ENCODE assay signal across 8 cellular contexts in genomic region chr14:61528591-61529021, GRCh38.
DNase-seq lines count a peak whose midpoint lies in the region; ATAC-seq and TF ChIP-seq lines count a peak whose summit lies in the region.
"Had no signal": no experiment of that assay in that cellular context is flagged by ENCODE, and none has a peak within 500 bp of the region (broad histone marks: within the 10 kb centered on the region; RNA-seq: fewer than 3 reads in every experiment).

No MANE protein-coding gene starts in this region.

- H3K27ac ChIP-seq in RWPE1 = peak overlapping the region; percentile 73
- no peak overlapping the region for H3K27ac ChIP-seq in Peyer's patch

- intact Hi-C loops in lower leg skin (cut with DNase I; ENCODE audit: low total_unique reads) = no loop called here

- DNase-seq in EH (ENCODE audit: low read depth) (peak; percentile 96), RWPE1 (ENCODE audit: low spot score) (no peak), renal cortical epithelial cell (ENCODE audit: low read depth) (peak; percentile 77), Peyer's patch (no peak), lower leg skin (ENCODE audit: low spot score in 2 of 2) (no peak)
- peak; percentile 4 for DNase-seq in central memory CD4-positive, alpha-beta T cell
- DNase-seq: NCI-H1417 treated with DMSO at 0.1 percent for 48 hours had no signal

- no peaks in the 10 kb centered on the region for H3K9me3 ChIP-seq in Peyer's patch

- no peaks in the 10 kb centered on the region for H3K36me3 ChIP-seq in Peyer's patch

- no peak for TF ChIP-seq CTCF in RWPE1 (conservative IDR thresholded peaks at IDR 0.05; ENCODE audit: low read depth)
- TF ChIP-seq CTCF in Peyer's patch (IDR thresholded peaks at IDR 0.05) = no peak
- TF ChIP-seq CTCF in lower leg skin (IDR thresholded peaks at IDR 0.05) = no peak

- H3K4me3 ChIP-seq in Peyer's patch (no peak overlapping the region), lower leg skin (ENCODE audit: low read depth, poor library complexity, severe bottlenecking) (no peak overlapping the region)

- CTCF ChIA-PET in RWPE1 (lab: Yijun Ruan, JAX) = interaction anchor here (0.6 to 0.8 kb wide), 3 partner anchors 16 to 309 kb away, joined by 3 to 4 read pairs (median 3); no protein-coding TSS in a partner anchor

- 66 to 70% methylated on average over 9 of the region's 9 CpGs for WGBS in lower leg skin, 2 donors

- TF ChIP-seq POLR2A in Peyer's patch (IDR thresholded peaks at IDR 0.05) (no peak), lower leg skin (IDR thresholded peaks at IDR 0.05) (no peak)

- H3K4me1 ChIP-seq in Peyer's patch = peaks cover 0 to 68% (median 14%) of the 10 kb centered on the region in 4 donors

- no peak for ATAC-seq in HG03520 (IDR thresholded peaks at IDR 0.05; ENCODE audit: unreplicated experiment)

- POLR2A ChIA-PET in RWPE1 (lab: Yijun Ruan, JAX; ENCODE audit: low non-redundant PET) = no interaction called here

- no peaks in the 10 kb centered on the region for H3K27me3 ChIP-seq in Peyer's patch

Comparison
In these comparisons a context has a peak if more than half of its experiments do, and no peak if none do; other contexts are left out.
1. DNase-seq: peak in EH (single experiment), central memory CD4-positive, alpha-beta T cell (single experiment) and renal cortical epithelial cell (single experiment); none in RWPE1 (single experiment), Peyer's patch (0 of 3) and lower leg skin (0 of 2).